Comparison of ENCODE assay signal across 11 cellular contexts in the genomic region with DNA sequence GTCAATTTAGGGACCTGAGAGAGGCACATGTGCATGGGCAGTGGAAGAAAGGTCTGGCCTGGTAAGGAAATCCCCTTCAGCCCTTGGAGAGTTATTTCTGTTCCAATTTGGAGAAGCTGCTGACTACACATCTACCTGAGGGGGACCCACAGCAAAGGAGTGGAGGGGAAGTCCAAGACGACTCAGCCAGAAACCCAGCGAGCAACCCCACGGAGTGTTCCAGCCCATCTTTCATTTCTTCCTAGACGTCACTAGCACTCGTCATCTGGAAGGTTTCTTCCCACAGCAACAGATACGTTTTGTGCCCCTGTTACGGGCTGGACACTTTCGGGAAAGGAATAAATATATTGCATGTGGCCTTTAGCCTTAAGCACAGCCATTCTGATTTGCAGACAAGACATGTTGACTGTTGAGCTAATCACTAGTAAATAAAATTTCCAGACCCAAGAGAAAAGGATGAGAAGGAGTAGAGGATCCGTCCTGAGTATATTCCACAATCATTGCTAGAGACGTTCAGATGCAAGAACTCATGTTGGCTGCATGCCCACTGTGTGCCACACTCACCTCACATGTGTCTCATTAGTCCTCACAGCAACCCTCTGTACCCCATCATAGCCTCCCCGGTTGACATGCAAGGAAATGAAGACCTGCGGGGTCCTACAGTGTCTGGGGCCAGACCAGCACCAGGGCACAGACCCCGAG. TPM values are rescaled to one million over a fixed set of nuclear protein-coding genes. Genes with fewer than 3 reads are reported as not detected.
DNase-seq lines count a peak whose midpoint lies in the region; ATAC-seq and TF ChIP-seq lines count a peak whose summit lies in the region.
"Had no signal": no experiment of that assay in that cellular context is flagged by ENCODE, and none has a peak within 500 bp of the region (broad histone marks: within the 10 kb centered on the region; RNA-seq: fewer than 3 reads in every experiment).

No MANE protein-coding gene starts in this region.

- DNase-seq in GM10248 (ENCODE audit: extremely low spot score), result peak; percentile 79
- peak; percentile 30 for DNase-seq in activated naive CD8-positive, alpha-beta T cell treated with anti-CD3 and anti-CD28 coated beads, Interleukin-2, amount 50 U/mL, for 24 hours
- DNase-seq in upper lobe of left lung, result no peak
- DNase-seq in nucleus accumbens (lab: John Stamatoyannopoulos, UW), result no peak
- no peak for DNase-seq in MCF 10A (ENCODE audit: unreplicated experiment)
- DNase-seq in kidney glomerular epithelial cell (lab: John Stamatoyannopoulos, UW), result no peak
- DNase-seq: NCI-H2227 treated with DMSO at 0.1 percent for 48 hours had no signal

- ATAC-seq in GM19043 (IDR thresholded peaks at IDR 0.05; ENCODE audit: low read depth, unreplicated experiment) (peak; percentile 45), HG02870 (IDR thresholded peaks at IDR 0.05; ENCODE audit: unreplicated experiment) (peak; percentile 83), upper lobe of left lung (ENCODE audit: low FRiP score in 2 of 2) (no peak)
- ATAC-seq in activated naive CD8-positive, alpha-beta T cell treated with anti-CD3 and anti-CD28 coated beads, Interleukin-2, amount 50 U/mL, for 24 hours, result peak; percentile 89

- H3K4me3 Mint-ChIP-seq in activated naive CD8-positive, alpha-beta T cell treated with anti-CD3 and anti-CD28 coated beads, Interleukin-2, amount 50 U/mL, for 24 hours, result no peak overlapping the region
- H3K4me3 Mint-ChIP-seq in MCF 10A (ENCODE audit: unreplicated experiment), result no peak overlapping the region
- H3K4me3 Mint-ChIP-seq: natural killer cell treated with Interleukin-12 subunit alpha and Interleukin-12 subunit beta and Interleukin-15 and Interleukin-18, amount 100 ng/mL, for 72 hours had no signal

- intact Hi-C loops in MCF 10A (cut with micrococcal nuclease), result no loop called here

- H3K4me3 ChIP-seq in upper lobe of left lung, result no peak overlapping the region
- H3K4me3 ChIP-seq: BLaER1 had no signal

- no peaks in the 10 kb centered on the region for H3K27me3 ChIP-seq in upper lobe of left lung
- H3K27me3 ChIP-seq: BLaER1 had no signal

- H3K4me1 Mint-ChIP-seq in activated naive CD8-positive, alpha-beta T cell treated with anti-CD3 and anti-CD28 coated beads, Interleukin-2, amount 50 U/mL, for 24 hours, result peaks cover 24% of the 10 kb centered on the region
- no peaks in the 10 kb centered on the region for H3K4me1 Mint-ChIP-seq in MCF 10A (ENCODE audit: insufficient read depth, unreplicated experiment)

- POLR2A ChIA-PET in GM10248 (lab: Yijun Ruan, JAX) (interaction anchor here (0.6 kb wide), 1 partner anchor 161 kb away, joined by 5 read pairs; no protein-coding TSS in a partner anchor), MCF 10A (lab: Yijun Ruan, JAX) (no interaction called here)

- H3K27ac ChIP-seq in upper lobe of left lung, result no peak overlapping the region
- H3K27ac ChIP-seq: BLaER1 had no signal

- no peaks in the 10 kb centered on the region for H3K36me3 ChIP-seq in upper lobe of left lung
- H3K36me3 ChIP-seq: BLaER1 had no signal

- H3K9me3 Mint-ChIP-seq in activated naive CD8-positive, alpha-beta T cell treated with anti-CD3 and anti-CD28 coated beads, Interleukin-2, amount 50 U/mL, for 24 hours, result no peaks in the 10 kb centered on the region
- no peaks in the 10 kb centered on the region for H3K9me3 Mint-ChIP-seq in MCF 10A (ENCODE audit: unreplicated experiment)
- H3K9me3 Mint-ChIP-seq: natural killer cell treated with Interleukin-12 subunit alpha and Interleukin-12 subunit beta and Interleukin-15 and Interleukin-18, amount 100 ng/mL, for 72 hours had no signal

- TF ChIP-seq CTCF in GM10248 (IDR thresholded peaks at IDR 0.05; ENCODE audit: control extremely low read depth, extremely low read depth, low read depth, missing control alignments) (no peak), upper lobe of left lung (IDR thresholded peaks at IDR 0.05) (no peak), MCF 10A (IDR thresholded peaks at IDR 0.05; ENCODE audit: unreplicated experiment) (no peak)

- CTCF ChIA-PET in GM10248 (lab: Yijun Ruan, JAX), result interaction anchor here (0.8 to 2.4 kb wide), 6 partner anchors 8 to 51 kb away, joined by 3 to 11 read pairs (median 4); no protein-coding TSS in a partner anchor
- CTCF ChIA-PET in MCF 10A (lab: Yijun Ruan, JAX), result interaction anchor here (0.6 kb wide), 1 partner anchor 520 kb away, joined by 3 read pairs; no protein-coding TSS in a partner anchor

- TF ChIP-seq POLR2A in upper lobe of left lung (IDR thresholded peaks at IDR 0.05), result no peak

- H3K27me3 Mint-ChIP-seq in activated naive CD8-positive, alpha-beta T cell treated with anti-CD3 and anti-CD28 coated beads, Interleukin-2, amount 50 U/mL, for 24 hours, result peaks cover 11% of the 10 kb centered on the region
- no peaks in the 10 kb centered on the region for H3K27me3 Mint-ChIP-seq in MCF 10A (ENCODE audit: insufficient read depth, unreplicated experiment)

- H3K4me1 ChIP-seq in upper lobe of left lung, result peaks cover 22 to 35% (median 28%) of the 10 kb centered on the region in 4 donors

- H3K36me3 Mint-ChIP-seq in activated naive CD8-positive, alpha-beta T cell treated with anti-CD3 and anti-CD28 coated beads, Interleukin-2, amount 50 U/mL, for 24 hours (ENCODE audit: low read depth), result no peaks in the 10 kb centered on the region
- no peaks in the 10 kb centered on the region for H3K36me3 Mint-ChIP-seq in MCF 10A (ENCODE audit: insufficient read depth, unreplicated experiment)
- H3K36me3 Mint-ChIP-seq: natural killer cell treated with Interleukin-12 subunit alpha and Interleukin-12 subunit beta and Interleukin-15 and Interleukin-18, amount 100 ng/mL, for 72 hours had no signal

- H3K27ac Mint-ChIP-seq in activated naive CD8-positive, alpha-beta T cell treated with anti-CD3 and anti-CD28 coated beads, Interleukin-2, amount 50 U/mL, for 24 hours, result no peak overlapping the region
- H3K27ac Mint-ChIP-seq in MCF 10A (ENCODE audit: low read depth, unreplicated experiment), result no peak overlapping the region
- H3K27ac Mint-ChIP-seq: natural killer cell treated with Interleukin-12 subunit alpha and Interleukin-12 subunit beta and Interleukin-15 and Interleukin-18, amount 100 ng/mL, for 72 hours had no signal

- WGBS in upper lobe of left lung, 2 donors, result 83 to 89% methylated on average over 13 of the region's 13 CpGs

- TF ChIP-seq EP300 in upper lobe of left lung (IDR thresholded peaks at IDR 0.05), result no peak

- no peaks in the 10 kb centered on the region for H3K9me3 ChIP-seq in upper lobe of left lung
- H3K9me3 ChIP-seq: BLaER1 had no signal

- BruUV-seq in MCF 10A (replicated peaks; lab: Mats Ljungman, UMichigan), result no TSS peak

RNA-seq across cellular contexts. Expression of gene FAM174B, which starts 7.8 kb away (rescaled TPM):
- 100 to 1,000 TPM in 1 of 6 donors, 10 to 100 TPM in 5; 54.5 to 109 (median 67.5) TPM for total RNA-seq in upper lobe of left lung
- total RNA-seq in MCF 10A (2022), result 3.5 and 6.5 TPM in 2 replicates

Comparison
In these comparisons a context has a peak if more than half of its experiments do, and no peak if none do; other contexts are left out.
1. DNase-seq: peak in GM10248 (single experiment) and activated naive CD8-positive, alpha-beta T cell treated with anti-CD3 and anti-CD28 coated beads, Interleukin-2, amount 50 U/mL, for 24 hours (single experiment); none in upper lobe of left lung (0 of 2), nucleus accumbens (0 of 56), MCF 10A (single experiment) and kidney glomerular epithelial cell (single experiment).
2. ATAC-seq: peak in GM19043 (single experiment), HG02870 (single experiment) and activated naive CD8-positive, alpha-beta T cell treated with anti-CD3 and anti-CD28 coated beads, Interleukin-2, amount 50 U/mL, for 24 hours (single experiment); none in upper lobe of left lung (0 of 2).